10 cellular contexts compared by ENCODE assay signal in genomic region chr2:111930875-111931274, GRCh38. TPM values are rescaled to one million over a fixed set of nuclear protein-coding genes. Genes with fewer than 3 reads are reported as not detected.
DNase-seq lines count a peak whose midpoint lies in the region; ATAC-seq and TF ChIP-seq lines count a peak whose summit lies in the region.
"Had no signal": no experiment of that assay in that cellular context is flagged by ENCODE, and none has a peak within 500 bp of the region (broad histone marks: within the 10 kb centered on the region; RNA-seq: fewer than 3 reads in every experiment).

No MANE protein-coding gene starts in this region.

- POLR2A ChIA-PET in T-cell (lab: Charles Lee): no interaction called here

- WGBS in aorta, 2 donors: 75 to 90% methylated on average over 2 of the region's 2 CpGs

- peak overlapping the region; percentile 63 to 83 for H3K4me3 Mint-ChIP-seq in activated T-cell treated with anti-CD3 and anti-CD28 coated beads, Interleukin-2, amount 50 U/mL, for 72 hours
- H3K4me3 Mint-ChIP-seq in neural progenitor cell (no peak overlapping the region), T-cell (no peak overlapping the region)
- H3K4me3 Mint-ChIP-seq: neural crest cell had no signal

- no peaks in the 10 kb centered on the region for H3K36me3 Mint-ChIP-seq in activated T-cell treated with anti-CD3 and anti-CD28 coated beads, Interleukin-2, amount 50 U/mL, for 72 hours (ENCODE audit: insufficient read depth in 2 of 2)
- peaks cover 18% of the 10 kb centered on the region for H3K36me3 Mint-ChIP-seq in neural progenitor cell
- no peaks in the 10 kb centered on the region for H3K36me3 Mint-ChIP-seq in T-cell

- no peaks in the 10 kb centered on the region for H4K20me1 ChIP-seq in neural progenitor cell (ENCODE audit: low read depth)

- no peak overlapping the region for H3K4me2 ChIP-seq in neural progenitor cell

- CTCF ChIA-PET in T-cell (lab: Charles Lee): interaction anchor here in 1 of 2 donors (0.7 kb wide), 1 partner anchor 792 kb away, joined by 3 read pairs; no protein-coding TSS in a partner anchor

- ATAC-seq in activated T-cell treated with anti-CD3 and anti-CD28 coated beads, Interleukin-2, amount 50 U/mL, for 72 hours (replicated peaks in 1 of 2): peak; percentile 92 to 96
- ATAC-seq in aorta (ENCODE audit: low FRiP score) (no peak), HG02588 (IDR thresholded peaks at IDR 0.05; ENCODE audit: unreplicated experiment) (no peak), T-cell (replicated peaks in 1 of 4) (no peak)

- no peaks in the 10 kb centered on the region for H3K9me3 Mint-ChIP-seq in activated T-cell treated with anti-CD3 and anti-CD28 coated beads, Interleukin-2, amount 50 U/mL, for 72 hours
- no peaks in the 10 kb centered on the region for H3K9me3 Mint-ChIP-seq in neural progenitor cell
- no peaks in the 10 kb centered on the region for H3K9me3 Mint-ChIP-seq in T-cell

- H3F3A ChIP-seq in neural progenitor cell (ENCODE audit: low read depth): no peaks in the 10 kb centered on the region

- H3K36me3 ChIP-seq in aorta (ENCODE audit: control insufficient read depth in 1 of 2, insufficient read depth in 2 of 2, low read length in 1 of 2): peaks cover 2% of the 10 kb centered on the region in 2 donors
- H3K36me3 ChIP-seq in neural progenitor cell: no peaks in the 10 kb centered on the region

- DNase-seq in A172 (ENCODE audit: low spot score): peak; percentile 75
- peak; percentile 13 for DNase-seq in GM13977 (ENCODE audit: low spot score)
- DNase-seq in activated T-cell treated with anti-CD3 and anti-CD28 coated beads, Interleukin-2, amount 50 U/mL, for 72 hours: peak; percentile 50 to 58
- peak; percentile 82 for DNase-seq in fibroblast of the aortic adventitia (ENCODE audit: low read depth)
- no peak for DNase-seq in aorta
- DNase-seq in neural progenitor cell (ENCODE audit: low spot score): no peak
- DNase-seq in T-cell: no peak
- DNase-seq: DMS79 had no signal

- H3K9ac ChIP-seq in neural progenitor cell: no peak overlapping the region

- peak overlapping the region; percentile 89 for H3K27ac Mint-ChIP-seq in activated T-cell treated with anti-CD3 and anti-CD28 coated beads, Interleukin-2, amount 50 U/mL, for 72 hours
- H3K27ac Mint-ChIP-seq in neural progenitor cell (no peak overlapping the region), T-cell (no peak overlapping the region)

- in situ Hi-C loops in GM13977 (cut with MboI; ENCODE audit: low pct_unique_long_range_greater_than_20kb, low sequenced_read_pairs, unreplicated experiment): no loop called here

- peaks cover 30% of the 10 kb centered on the region for H3K27me3 Mint-ChIP-seq in activated T-cell treated with anti-CD3 and anti-CD28 coated beads, Interleukin-2, amount 50 U/mL, for 72 hours (ENCODE audit: low read depth)
- H3K27me3 Mint-ChIP-seq in neural progenitor cell (ENCODE audit: insufficient read depth, low read depth) (peaks cover 2% of the 10 kb centered on the region), T-cell (peaks cover 0 to 7% of the 10 kb centered on the region in 2 donors)

- intact Hi-C loops in aorta (cut with DNase I): no loop called here

- no peak for TF ChIP-seq CTCF in GM13977 (IDR thresholded peaks at IDR 0.05; ENCODE audit: extremely low read depth, insufficient read depth, missing control alignments)
- TF ChIP-seq CTCF in fibroblast of the aortic adventitia (IDR thresholded peaks at IDR 0.05; ENCODE audit: insufficient read depth, low read length): no peak
- TF ChIP-seq CTCF in neural progenitor cell (IDR thresholded peaks at IDR 0.05): no peak

- H3K4me3 ChIP-seq in fibroblast of the aortic adventitia (ENCODE audit: low read depth, low read length) (no peak overlapping the region), aorta (ENCODE audit: low read length in 2 of 2) (no peak overlapping the region), neural progenitor cell (no peak overlapping the region)

- H3K27me3 ChIP-seq in aorta (ENCODE audit: control insufficient read depth in 1 of 2, insufficient read depth in 2 of 2, low read length in 1 of 2) (no peaks in the 10 kb centered on the region), neural progenitor cell (no peaks in the 10 kb centered on the region)

- H2AFZ ChIP-seq in neural progenitor cell (replicated peaks): no peak overlapping the region

- H3K4me1 Mint-ChIP-seq in activated T-cell treated with anti-CD3 and anti-CD28 coated beads, Interleukin-2, amount 50 U/mL, for 72 hours (ENCODE audit: low read depth): peaks cover 21% of the 10 kb centered on the region
- H3K4me1 Mint-ChIP-seq in neural progenitor cell: no peaks in the 10 kb centered on the region
- H3K4me1 Mint-ChIP-seq in T-cell: peaks cover 0 to 4% (median 0%) of the 10 kb centered on the region in 3 donors
- H3K4me1 Mint-ChIP-seq: neural crest cell had no signal

- H3K9me3 ChIP-seq in aorta (ENCODE audit: control insufficient read depth, low read length): no peaks in the 10 kb centered on the region
- no peaks in the 10 kb centered on the region for H3K9me3 ChIP-seq in neural progenitor cell (ENCODE audit: low read depth)

- H3K27ac ChIP-seq in aorta (ENCODE audit: low read depth in 1 of 2, low read length in 2 of 2): no peak overlapping the region
- no peak overlapping the region for H3K27ac ChIP-seq in neural progenitor cell

- H3K79me2 ChIP-seq in neural progenitor cell (ENCODE audit: low read depth): no peaks in the 10 kb centered on the region

- no peaks in the 10 kb centered on the region for H3K4me1 ChIP-seq in aorta (ENCODE audit: control insufficient read depth in 1 of 2, insufficient read depth in 2 of 2, low read length in 2 of 2)
- no peaks in the 10 kb centered on the region for H3K4me1 ChIP-seq in neural progenitor cell

RNA-seq across cellular contexts. Expression of gene MERTK, which starts 32.5 kb away (rescaled TPM):
- 0.10 and 0.62 TPM in 2 replicates for total RNA-seq in A172 (2014; rRNA removed; shearing (Covaris generic))
- total RNA-seq in activated T-cell treated with anti-CD3 and anti-CD28 coated beads, Interleukin-2, amount 50 U/mL, for 72 hours: 1 to 10 TPM; 2.0 to 3.0 TPM
- total RNA-seq in fibroblast of the aortic adventitia (ENCODE audit: low replicate concordance) (0.65 and 2.4 TPM in 2 replicates), aorta (10 to 100 TPM; 29.7 to 61.3 TPM), neural progenitor cell (ENCODE audit: low replicate concordance) (4.6 and 6.1 TPM in 2 replicates), T-cell (under 1 TPM; 0.12 to 0.73 (median 0.33) TPM)
- polyA plus RNA-seq in aorta: 10 to 100 TPM in 1 of 2 donors, 1 to 10 TPM in 1; 9.6 to 18.8 TPM

RNA-seq across cellular contexts. Expression of gene ANAPC1, which starts 46.9 kb away (rescaled TPM):
- total RNA-seq in A172 (2014; rRNA removed; shearing (Covaris generic)): 60.8 and 97.1 TPM in 2 replicates
- 10 to 100 TPM; 89.9 to 92.8 TPM for total RNA-seq in activated T-cell treated with anti-CD3 and anti-CD28 coated beads, Interleukin-2, amount 50 U/mL, for 72 hours
- 61.1 and 105 TPM in 2 replicates for total RNA-seq in fibroblast of the aortic adventitia (ENCODE audit: low replicate concordance)
- total RNA-seq in aorta: 10 to 100 TPM; 29.2 to 35.1 TPM
- 1 to 10 TPM; 4.1 to 6.3 TPM for polyA plus RNA-seq in aorta
- 50.9 and 81.7 TPM in 2 replicates for total RNA-seq in neural progenitor cell (ENCODE audit: low replicate concordance)
- 10 to 100 TPM; 51.3 to 69.9 (median 63.8) TPM for total RNA-seq in T-cell

Comparison
In these comparisons a context has a peak if more than half of its experiments do, and no peak if none do; other contexts are left out.
1. DNase-seq: peak in A172 (single experiment), GM13977 (single experiment), activated T-cell treated with anti-CD3 and anti-CD28 coated beads, Interleukin-2, amount 50 U/mL, for 72 hours (2 of 2) and fibroblast of the aortic adventitia (single experiment); none in aorta (0 of 2), neural progenitor cell (single experiment) and T-cell (0 of 34).
2. ATAC-seq: peak in activated T-cell treated with anti-CD3 and anti-CD28 coated beads, Interleukin-2, amount 50 U/mL, for 72 hours (2 of 2); none in aorta (single experiment), HG02588 (single experiment) and T-cell (0 of 4).
3. H3K4me3 Mint-ChIP-seq: peak in activated T-cell treated with anti-CD3 and anti-CD28 coated beads, Interleukin-2, amount 50 U/mL, for 72 hours (2 of 2); none in neural progenitor cell (single experiment) and T-cell (0 of 3).